Comparison of ENCODE assay signal across 8 cellular contexts in genomic region chr5:181242031-181242451, GRCh38.
DNase-seq lines count a peak whose midpoint lies in the region; ATAC-seq and TF ChIP-seq lines count a peak whose summit lies in the region.

No MANE protein-coding gene starts in this region.

- H3K27ac ChIP-seq in SU-DHL-6 (ENCODE audit: low read depth, low read length) (peak overlapping the region; percentile 91), rectal smooth muscle tissue (ENCODE audit: low read depth, low read length) (peak overlapping the region; percentile 86)

- peaks cover 30% of the 10 kb centered on the region; the same call in 1 of the 2 replicates for H4K20me1 ChIP-seq in SU-DHL-6 (ENCODE audit: low read depth, low read length)

- H3K79me2 ChIP-seq in SU-DHL-6 (ENCODE audit: insufficient read depth, low read length), result peaks cover 51% of the 10 kb centered on the region

- peaks cover 44% of the 10 kb centered on the region for H3K36me3 ChIP-seq in SU-DHL-6 (ENCODE audit: low read length)
- peaks cover 37% of the 10 kb centered on the region for H3K36me3 ChIP-seq in rectal smooth muscle tissue (ENCODE audit: control insufficient read depth, insufficient read depth, low read length)

- H3K27me3 ChIP-seq in SU-DHL-6 (ENCODE audit: low read length), result no peaks in the 10 kb centered on the region
- H3K27me3 ChIP-seq in rectal smooth muscle tissue (ENCODE audit: control insufficient read depth, insufficient read depth, low read length), result no peaks in the 10 kb centered on the region

- H3K4me3 ChIP-seq in GM12865 (ENCODE audit: low read depth, low read length) (peak overlapping the region; percentile 98), SU-DHL-6 (ENCODE audit: insufficient read depth, low read length, poor library complexity, severe bottlenecking) (peak overlapping the region; percentile 87), fibroblast of mammary gland (ENCODE audit: control insufficient read depth, low read depth, low read length) (peak overlapping the region; percentile 98), rectal smooth muscle tissue (ENCODE audit: low read length) (peak overlapping the region; percentile 97)

- no peaks in the 10 kb centered on the region for H3K9me2 ChIP-seq in SU-DHL-6 (replicated peaks; ENCODE audit: insufficient read depth, low read length)

- H2AFZ ChIP-seq in SU-DHL-6 (ENCODE audit: low read depth, low read length, severe bottlenecking), result no peak overlapping the region

- no peaks in the 10 kb centered on the region for H3K9me3 ChIP-seq in SU-DHL-6 (ENCODE audit: insufficient read depth, low read length)

- peak overlapping the region; percentile 95 for H3K9ac ChIP-seq in SU-DHL-6 (ENCODE audit: low read length)
- H3K9ac ChIP-seq in rectal smooth muscle tissue (ENCODE audit: low read length), result no peak overlapping the region

- ATAC-seq in HG02623 (IDR thresholded peaks at IDR 0.05; ENCODE audit: unreplicated experiment), result no peak

- H3F3A ChIP-seq in SU-DHL-6 (ENCODE audit: insufficient read depth), result peaks cover 81% of the 10 kb centered on the region

- DNase-seq in GM12865 (ENCODE audit: low read depth), result no peak
- DNase-seq in fibroblast of mammary gland (ENCODE audit: low read depth), result peak; percentile 46
- no peak for DNase-seq in NCI-H2227 (lab: John Stamatoyannopoulos, UW; ENCODE audit: unreplicated experiment)
- DNase-seq in hippocampal formation (lab: John Stamatoyannopoulos, UW), result no peak
- no peak for DNase-seq in NK-92 (lab: John Stamatoyannopoulos, UW; ENCODE audit: unreplicated experiment)

- peak overlapping the region; percentile 73 for H3K4me2 ChIP-seq in SU-DHL-6 (ENCODE audit: low read depth, low read length, poor library complexity, severe bottlenecking)

- TF ChIP-seq CTCF in GM12865 (IDR thresholded peaks at IDR 0.05; ENCODE audit: insufficient read depth, low read depth, low read length, missing control alignments) (no peak), SU-DHL-6 (IDR thresholded peaks at IDR 0.05; ENCODE audit: insufficient read depth, low read length, poor library complexity, severe bottlenecking) (no peak), fibroblast of mammary gland (conservative IDR thresholded peaks at IDR 0.05; ENCODE audit: control insufficient read depth, insufficient read depth, low read depth, low read length) (no peak)

- peaks cover 23% of the 10 kb centered on the region for H3K4me1 ChIP-seq in rectal smooth muscle tissue (ENCODE audit: control insufficient read depth, insufficient read depth, low read length)
